Comparison of ENCODE assay signal across 23 cellular contexts in genomic region chr1:4959216-4959615, GRCh38.
"Had no signal": no experiment of that assay in that cellular context is flagged by ENCODE, and none has a peak within 500 bp of the region (broad histone marks: within the 10 kb centered on the region; RNA-seq: fewer than 3 reads in every experiment).

No MANE protein-coding gene starts in this region.

- H3K36me3 ChIP-seq: colonic mucosa, esophagus muscularis mucosa, esophagus squamous epithelium, gastrocnemius medialis, gastroesophageal sphincter, heart left ventricle had no signal

- H3K27me3 ChIP-seq: colonic mucosa, foreskin keratinocyte, gastrocnemius medialis had no signal

- H3K4me1 ChIP-seq: colonic mucosa, esophagus muscularis mucosa, esophagus squamous epithelium, foreskin keratinocyte, gastrocnemius medialis, gastroesophageal sphincter, heart left ventricle had no signal

- H3K4me3 ChIP-seq: colonic mucosa, coronary artery, dorsolateral prefrontal cortex, esophagus muscularis mucosa, esophagus squamous epithelium, gastrocnemius medialis, gastroesophageal sphincter, heart left ventricle had no signal

- DNase-seq: colonic mucosa; cortex of kidney; dermis blood vessel endothelial cell; dorsolateral prefrontal cortex; effector CD4-positive, alpha-beta T cell; effector CD8-positive, alpha-beta T cell; effector memory CD4-positive, alpha-beta T cell; effector memory CD8-positive, alpha-beta T cell; endodermal cell; erythroblast; esophagus squamous epithelium; foreskin fibroblast; foreskin keratinocyte; foreskin melanocyte; gastrocnemius medialis; glutamatergic neuron; head of caudate nucleus; heart left ventricle had no signal

- ATAC-seq: effector memory CD8-positive, alpha-beta T cell; esophagus mucosa; foreskin keratinocyte; gastrocnemius medialis; gastroesophageal sphincter; heart left ventricle had no signal

- H3K27ac ChIP-seq: colonic mucosa, coronary artery, dorsolateral prefrontal cortex, epithelial cell of prostate, esophagus muscularis mucosa, esophagus squamous epithelium, foreskin keratinocyte, gastrocnemius medialis, gastroesophageal sphincter, heart left ventricle had no signal

- H3K9me3 ChIP-seq: colonic mucosa, gastrocnemius medialis had no signal
